10 cellular contexts compared by ENCODE assay signal in genomic region chr4:47519239-47519883, GRCh38. TPM values are rescaled to one million over a fixed set of nuclear protein-coding genes. Genes with fewer than 3 reads are reported as not detected.
DNase-seq lines count a peak whose midpoint lies in the region; ATAC-seq, FAIRE-seq and TF ChIP-seq lines count a peak whose summit lies in the region.
"Had no signal": no experiment of that assay in that cellular context is flagged by ENCODE, and none has a peak within 500 bp of the region (broad histone marks: within the 10 kb centered on the region; RNA-seq: fewer than 3 reads in every experiment).

No MANE protein-coding gene starts in this region.

- H3K4me3 Mint-ChIP-seq in GM23338: no peak overlapping the region

- no peaks in the 10 kb centered on the region for H3K36me3 ChIP-seq in GM23338 (ENCODE audit: insufficient read depth)

- TF ChIP-seq CTCF in GM23338 (conservative IDR thresholded peaks at IDR 0.05; ENCODE audit: low read depth in 2 of 2): no peak

- no peaks in the 10 kb centered on the region for H4K20me1 ChIP-seq in GM23338 (replicated peaks; ENCODE audit: insufficient read depth)

- no peaks in the 10 kb centered on the region for H3K9me3 Mint-ChIP-seq in GM23338

- H3K4me2 ChIP-seq in GM23338: no peak overlapping the region

- H2AFZ ChIP-seq in GM23338: no peak overlapping the region

- intact Hi-C loops in right cardiac atrium (cut with DNase I): no loop called here

- H3K4me3 ChIP-seq in right cardiac atrium (ENCODE audit: low read length) (no peak overlapping the region), GM23338 (no peak overlapping the region)

- no peaks in the 10 kb centered on the region for H3K79me2 ChIP-seq in GM23338 (replicated peaks; ENCODE audit: insufficient read depth)

- 73% methylated on average over 3 of the region's 3 CpGs for WGBS in right cardiac atrium

- no peaks in the 10 kb centered on the region for H3F3A ChIP-seq in GM23338 (replicated peaks; ENCODE audit: low read depth)

- ATAC-seq in GM21717 (IDR thresholded peaks at IDR 0.05; ENCODE audit: unreplicated experiment) (peak; percentile 100), HG03521 (IDR thresholded peaks at IDR 0.05; ENCODE audit: unreplicated experiment) (peak; percentile 99), right cardiac atrium (no peak), GM23338 (no peak)

- FAIRE-seq in GM18507 (lab: Jason Lieb, UNC): peak; percentile 98

- no peaks in the 10 kb centered on the region for H3K27me3 ChIP-seq in right cardiac atrium (ENCODE audit: control insufficient read depth, insufficient read depth)
- no peaks in the 10 kb centered on the region for H3K27me3 ChIP-seq in GM23338 (ENCODE audit: insufficient read depth)

- peak; percentile 43 for DNase-seq in GM18507 (ENCODE audit: extremely low spot score, insufficient read length, low read depth)
- peak; percentile 29 for DNase-seq in glomerular visceral epithelial cell (ENCODE audit: extremely low spot score)
- DNase-seq in right cardiac atrium: no peak
- DNase-seq in epidermal melanocyte (ENCODE audit: insufficient read length, low spot score): no peak
- DNase-seq in GM23338 (ENCODE audit: low spot score): no peak
- DNase-seq in NCI-H446 treated with DMSO at 0.1 percent for 48 hours (lab: John Stamatoyannopoulos, UW): no peak
- DNase-seq: activated CD8-positive, alpha-beta memory T cell treated with anti-CD3 and anti-CD28 coated beads for 24 hours; NCI-H1694 treated with DMSO at 0.1 percent for 48 hours had no signal

- no peaks in the 10 kb centered on the region for H3K9me2 ChIP-seq in GM23338 (ENCODE audit: insufficient read depth)

- no peak overlapping the region for H3K27ac Mint-ChIP-seq in GM23338

- no peaks in the 10 kb centered on the region for H3K4me1 Mint-ChIP-seq in GM23338

- H3K27ac ChIP-seq in right cardiac atrium (ENCODE audit: low read length) (no peak overlapping the region), GM23338 (ENCODE audit: low read depth) (no peak overlapping the region)

- peaks cover 2% of the 10 kb centered on the region for H3K27me3 Mint-ChIP-seq in GM23338 (ENCODE audit: insufficient read depth, low read depth, poor library complexity)

- H3K4me1 ChIP-seq in right cardiac atrium (ENCODE audit: control insufficient read depth, insufficient read depth, low read length): no peaks in the 10 kb centered on the region
- no peaks in the 10 kb centered on the region for H3K4me1 ChIP-seq in GM23338 (ENCODE audit: insufficient read depth)

- H3K9me3 ChIP-seq in right cardiac atrium (ENCODE audit: control insufficient read depth, low read length): no peaks in the 10 kb centered on the region

- H3K36me3 Mint-ChIP-seq in GM23338 (ENCODE audit: low read depth): no peaks in the 10 kb centered on the region

TF ChIP-seq in GM23338, 12 proteins besides CTCF, POLR2A, EP300 and RAD21:
- TF ChIP-seq CREB1 (CRISPR knock-in tag; IDR thresholded peaks at IDR 0.05; ENCODE audit: low read depth) (no peak), ZNF331 (CRISPR knock-in tag; IDR thresholded peaks at IDR 0.05; ENCODE audit: low read depth) (no peak), ZNF114 (CRISPR knock-in tag; IDR thresholded peaks at IDR 0.05) (no peak), POLR2AphosphoS5 (IDR thresholded peaks at IDR 0.05; ENCODE audit: low read depth) (no peak), JUNB (IDR thresholded peaks at IDR 0.05; ENCODE audit: unreplicated experiment) (no peak), EZH2 (IDR thresholded peaks at IDR 0.05; ENCODE audit: low read depth, unreplicated experiment) (no peak), EZH2phosphoT487 (IDR thresholded peaks at IDR 0.05; ENCODE audit: unreplicated experiment) (no peak), NANOG (IDR thresholded peaks at IDR 0.05; ENCODE audit: borderline replicate concordance) (no peak), STAT1 (IDR thresholded peaks at IDR 0.05; ENCODE audit: unreplicated experiment) (no peak)
TF ChIP-seq in GM23338: peak in this region for 0.

RNA-seq across cellular contexts. Expression of gene ATP10D, which starts 34.3 kb away (rescaled TPM):
- total RNA-seq in right cardiac atrium: 10 to 100 TPM; 10.3 to 11.8 (median 11.3) TPM
- polyA plus RNA-seq in right cardiac atrium: 3.1 TPM
- total RNA-seq in GM23338 (2014; rRNA removed; shearing (Covaris generic)): 4.7 and 4.9 TPM in 2 replicates
- polyA plus RNA-seq in GM23338 (2016; fragmentation: Nextera tagmentation; extraction: Ambion mirVana): 3.4 and 4.5 TPM in 2 replicates

RNA-seq across cellular contexts. Expression of gene COMMD8, which starts 55.9 kb away (rescaled TPM):
- 10 to 100 TPM; 13.9 to 20.0 (median 15.6) TPM for total RNA-seq in right cardiac atrium
- 18.6 TPM for polyA plus RNA-seq in right cardiac atrium
- total RNA-seq in GM23338 (2014; rRNA removed; shearing (Covaris generic)): 8.4 and 11.7 TPM in 2 replicates
- 17.4 and 20.6 TPM in 2 replicates for polyA plus RNA-seq in GM23338 (2016; fragmentation: Nextera tagmentation; extraction: Ambion mirVana)

Comparison
In these comparisons a context has a peak if more than half of its experiments do, and no peak if none do; other contexts are left out.
1. DNase-seq: peak in GM18507 (single experiment) and glomerular visceral epithelial cell (single experiment); none in right cardiac atrium (0 of 3), epidermal melanocyte (single experiment), GM23338 (single experiment) and NCI-H446 treated with DMSO at 0.1 percent for 48 hours (single experiment).
2. ATAC-seq: peak in GM21717 (single experiment) and HG03521 (single experiment); none in right cardiac atrium (0 of 2) and GM23338 (single experiment).